In the genomic region with DNA sequence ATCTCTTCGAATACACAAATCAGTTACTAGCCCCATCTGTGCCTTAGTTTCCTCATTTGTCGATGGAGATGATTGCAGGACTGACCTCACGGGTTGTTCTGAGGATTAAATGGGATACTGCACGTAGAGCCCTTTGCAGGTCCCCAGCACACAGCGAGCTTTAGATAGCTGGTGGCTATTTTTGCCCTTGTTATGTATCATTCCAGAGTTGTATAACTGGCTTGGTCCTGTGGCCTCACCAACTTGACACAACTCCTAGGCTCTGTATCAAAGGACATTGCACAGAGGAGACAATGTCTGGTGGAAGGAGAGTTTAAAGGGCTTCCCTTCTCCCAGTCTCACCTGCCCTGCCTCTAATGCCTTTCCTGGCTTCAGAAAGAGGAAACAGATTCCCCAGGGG, we compare ENCODE assay signal across 19 cellular contexts. TPM values are rescaled to one million over a fixed set of nuclear protein-coding genes. Genes with fewer than 3 reads are reported as not detected.
DNase-seq lines count a peak whose midpoint lies in the region; ATAC-seq and TF ChIP-seq lines count a peak whose summit lies in the region.
"Had no signal": no experiment of that assay in that cellular context is flagged by ENCODE, and none has a peak within 500 bp of the region (broad histone marks: within the 10 kb centered on the region; RNA-seq: fewer than 3 reads in every experiment).

No MANE protein-coding gene starts in this region.

- H3K27ac ChIP-seq in heart left ventricle = peak overlapping the region; percentile 39 to 99 (median 89)
- H3K27ac ChIP-seq in right atrium auricular region = peak overlapping the region; percentile 53 to 82
- peak overlapping the region; percentile 54 for H3K27ac ChIP-seq in skeletal muscle tissue (ENCODE audit: low read depth, low read length)
- H3K27ac ChIP-seq in uterus = no peak overlapping the region
- H3K27ac ChIP-seq: 22Rv1, GM23248 had no signal

- intact Hi-C loops in Right ventricle myocardium inferior (cut with DNase I) = loop anchor here (1.0 kb wide), 1 partner anchor 47 kb away; no protein-coding TSS in a partner anchor
- intact Hi-C loops in cardiac septum (cut with DNase I) = no loop called here
- intact Hi-C loops in heart left ventricle (cut with DNase I) = no loop called here
- intact Hi-C loops in uterus (cut with DNase I; ENCODE audit: low total_unique reads) = no loop called here

- no peaks in the 10 kb centered on the region for H3K27me3 ChIP-seq in heart left ventricle
- no peaks in the 10 kb centered on the region for H3K27me3 ChIP-seq in right atrium auricular region
- H3K27me3 ChIP-seq in skeletal muscle tissue (ENCODE audit: control insufficient read depth in 3 of 3, insufficient read depth in 3 of 3, low read length in 3 of 3) = peaks cover 0 to 5% (median 0%) of the 10 kb centered on the region in 3 donors
- H3K27me3 ChIP-seq in uterus = no peaks in the 10 kb centered on the region

- H3K4me3 ChIP-seq in heart left ventricle = peak overlapping the region in 9 of 12 donors; percentile 28 to 60 (median 48)
- H3K4me3 ChIP-seq in right atrium auricular region = no peak overlapping the region
- no peak overlapping the region for H3K4me3 ChIP-seq in skeletal muscle tissue (ENCODE audit: low read length in 3 of 3)
- no peak overlapping the region for H3K4me3 ChIP-seq in uterus
- H3K4me3 ChIP-seq: GM23248 had no signal

- ATAC-seq in Right ventricle myocardium inferior = peak; percentile 96
- peak; percentile 95 to 97 (median 96) for ATAC-seq in heart left ventricle
- ATAC-seq: CD8-positive, alpha-beta T cell had no signal

- no peaks in the 10 kb centered on the region for H3K36me3 ChIP-seq in heart left ventricle
- H3K36me3 ChIP-seq in right atrium auricular region = no peaks in the 10 kb centered on the region
- no peaks in the 10 kb centered on the region for H3K36me3 ChIP-seq in skeletal muscle tissue (ENCODE audit: control insufficient read depth in 3 of 3, insufficient read depth in 3 of 3, low read length in 3 of 3)
- H3K36me3 ChIP-seq in uterus = no peaks in the 10 kb centered on the region

- 48 to 75% (median 60%) methylated on average over 2 to 5 of the region's 5 CpGs for WGBS in heart left ventricle, 4 donors

- TF ChIP-seq CTCF in heart left ventricle (IDR thresholded peaks at IDR 0.05) = no peak
- TF ChIP-seq CTCF in right atrium auricular region (IDR thresholded peaks at IDR 0.05) = no peak
- no peak for TF ChIP-seq CTCF in uterus (IDR thresholded peaks at IDR 0.05)

- TF ChIP-seq POLR2A in heart left ventricle (IDR thresholded peaks at IDR 0.05) (peak in 1 of 2 donors; percentile 20), uterus (IDR thresholded peaks at IDR 0.05) (no peak)

- peaks cover 0 to 26% (median 8%) of the 10 kb centered on the region in 12 donors for H3K4me1 ChIP-seq in heart left ventricle
- peaks cover 0 to 18% of the 10 kb centered on the region in 2 donors for H3K4me1 ChIP-seq in right atrium auricular region
- peaks cover 10 to 23% (median 13%) of the 10 kb centered on the region in 3 donors for H3K4me1 ChIP-seq in skeletal muscle tissue (ENCODE audit: control insufficient read depth in 3 of 3, insufficient read depth in 3 of 3, low read length in 3 of 3)
- H3K4me1 ChIP-seq in uterus = no peaks in the 10 kb centered on the region

- DNase-seq in Right ventricle myocardium inferior (ENCODE audit: missing footprints) (no peak), cardiac septum (ENCODE audit: low spot score) (no peak), heart left ventricle (peak in 2 of 5 donors; percentile 38 to 53), right atrium auricular region (ENCODE audit: low spot score) (no peak), uterus (no peak)
- DNase-seq in activated T-cell treated with anti-CD3 and anti-CD28 coated beads, Interleukin-2, amount 50 U/mL, for 1 hour = no peak
- no peak for DNase-seq in activated CD4-positive, CD25-positive, alpha-beta regulatory T cell (lab: John Stamatoyannopoulos, UW)
- DNase-seq: CD8-positive, alpha-beta T cell; COR-L47; DND-41; GF-D8; GM23248; H7 had no signal

- H3K9me3 ChIP-seq in heart left ventricle = peaks cover 0 to 3% (median 0%) of the 10 kb centered on the region in 12 donors
- no peaks in the 10 kb centered on the region for H3K9me3 ChIP-seq in right atrium auricular region
- no peaks in the 10 kb centered on the region for H3K9me3 ChIP-seq in skeletal muscle tissue (ENCODE audit: control insufficient read depth in 3 of 3, low read length in 3 of 3)
- no peaks in the 10 kb centered on the region for H3K9me3 ChIP-seq in uterus

- H3K9ac ChIP-seq in skeletal muscle tissue (ENCODE audit: low read depth in 1 of 3, low read length in 3 of 3) = no peak overlapping the region
- H3K9ac ChIP-seq: GM23248 had no signal

RNA-seq across cellular contexts. Expression of gene DGAT2, which starts 22.8 kb away (rescaled TPM):
- total RNA-seq in Right ventricle myocardium inferior = 25.5 TPM
- 10.3 TPM for total RNA-seq in cardiac septum
- 10 to 100 TPM in 3 of 9 donors, 1 to 10 TPM in 6; 4.4 to 48.3 (median 8.3) TPM for total RNA-seq in heart left ventricle
- 10 to 100 TPM in 1 of 2 donors, 1 to 10 TPM in 1; 4.0 to 15.8 TPM for polyA plus RNA-seq in heart left ventricle
- total RNA-seq in right atrium auricular region = 10 to 100 TPM in 1 of 2 donors, 1 to 10 TPM in 1; 2.7 to 27.7 TPM
- total RNA-seq in skeletal muscle tissue = 19.3 TPM
- 1 to 10 TPM in 2 of 4 donors, under 1 TPM in 1, not detected in 1; 0.29 to 1.5 (median 1.5) TPM for total RNA-seq in uterus
- total RNA-seq: CD8-positive, alpha-beta T cell had no signal

RNA-seq across cellular contexts. Expression of gene MOGAT2, which starts 28.2 kb away (rescaled TPM):
- total RNA-seq in Right ventricle myocardium inferior (0.22 TPM), cardiac septum (not detected), heart left ventricle (under 1 TPM in 3 of 9 donors, not detected in 6; 0.20 to 0.27 (median 0.25) TPM), right atrium auricular region (not detected), skeletal muscle tissue (0.52 TPM), uterus (under 1 TPM in 2 of 4 donors, not detected in 2; 0.29 to 0.62 TPM)
- under 1 TPM in 1 of 2 donors, not detected in 1; 0.04 TPM for polyA plus RNA-seq in heart left ventricle
- total RNA-seq: A673; CD8-positive, alpha-beta T cell; GM23248; H7; HT-29 had no signal
- polyA plus RNA-seq: BJ, CD14-positive monocyte, GM23248 had no signal

Comparison
In these comparisons a context has a peak if more than half of its experiments do, and no peak if none do; other contexts are left out.
1. H3K4me3 ChIP-seq: peak in heart left ventricle (9 of 12); none in right atrium auricular region (0 of 2), skeletal muscle tissue (0 of 3) and uterus (0 of 2).
2. H3K27ac ChIP-seq: peak in heart left ventricle (12 of 12), right atrium auricular region (2 of 2) and skeletal muscle tissue (single experiment); none in uterus (0 of 2).